In genomic region chr2:61176755-61177726, GRCh38 we compare ENCODE assay signal across 8 cellular contexts. TPM values are rescaled to one million over a fixed set of nuclear protein-coding genes. Genes with fewer than 3 reads are reported as not detected.
DNase-seq lines count a peak whose midpoint lies in the region; ATAC-seq and TF ChIP-seq lines count a peak whose summit lies in the region.

No MANE protein-coding gene starts in this region.

- H3K4me1 Mint-ChIP-seq in progenitor cell of endocrine pancreas (ENCODE audit: low read depth), result peaks cover 39% of the 10 kb centered on the region

- H3K36me3 ChIP-seq in adrenal gland (replicated peaks in 1 of 2) (peaks cover 0 to 6% of the 10 kb centered on the region in 2 donors), upper lobe of right lung (peaks cover 19% of the 10 kb centered on the region)

- H3K4me3 ChIP-seq in adrenal gland, result peak overlapping the region; percentile 21 to 63 (median 57)
- peak overlapping the region; percentile 75 for H3K4me3 ChIP-seq in upper lobe of right lung

- H3K9me3 ChIP-seq in adrenal gland (replicated peaks in 1 of 3) (no peaks in the 10 kb centered on the region), upper lobe of right lung (no peaks in the 10 kb centered on the region)

- TF ChIP-seq CTCF in adrenal gland (IDR thresholded peaks at IDR 0.05), result peak in 1 of 6 experiments; percentile 13
- TF ChIP-seq CTCF in progenitor cell of endocrine pancreas (IDR thresholded peaks at IDR 0.05; ENCODE audit: unreplicated experiment), result no peak
- no peak for TF ChIP-seq CTCF in upper lobe of right lung (IDR thresholded peaks at IDR 0.05)

- H3K9me3 Mint-ChIP-seq in progenitor cell of endocrine pancreas (ENCODE audit: low read depth), result no peaks in the 10 kb centered on the region

- peak overlapping the region; percentile 90 for H3K27ac Mint-ChIP-seq in progenitor cell of endocrine pancreas

- 0 to 1% (median 1%) methylated on average over 17 to 110 of the region's 111 CpGs for WGBS in adrenal gland, 4 donors

- H3K4me1 ChIP-seq in adrenal gland (replicated peaks in 1 of 2) (peaks cover 39 to 42% of the 10 kb centered on the region in 2 donors), upper lobe of right lung (peaks cover 43% of the 10 kb centered on the region)

- peak overlapping the region; percentile 85 for H3K4me3 Mint-ChIP-seq in progenitor cell of endocrine pancreas (ENCODE audit: low read depth)

- TF ChIP-seq POLR2A in GM15510 (IDR thresholded peaks at IDR 0.05; ENCODE audit: borderline replicate concordance, extremely low read depth, insufficient read length) (peak; percentile 94), adrenal gland (IDR thresholded peaks at IDR 0.05) (peak; percentile 91 to 96)

- peaks cover 17% of the 10 kb centered on the region for H3K27me3 Mint-ChIP-seq in progenitor cell of endocrine pancreas

- intact Hi-C loops in adrenal gland (cut with DNase I), result no loop called here
- intact Hi-C loops in left cardiac atrium (cut with DNase I), result no loop called here
- intact Hi-C loops in upper lobe of right lung (cut with DNase I), result no loop called here

- ATAC-seq in HG02870 (IDR thresholded peaks at IDR 0.05; ENCODE audit: unreplicated experiment) (peak; percentile 72), left cardiac atrium (peak; percentile 92 to 93), upper lobe of right lung (peak; percentile 96)

- H3K27ac ChIP-seq in adrenal gland (peak overlapping the region; percentile 76 to 100 (median 94)), upper lobe of right lung (peak overlapping the region; percentile 99)

- peak; percentile 92 for DNase-seq in NCI-H146 (lab: John Stamatoyannopoulos, UW)
- peak; percentile 92 for DNase-seq in T follicular helper cell (ENCODE audit: low read depth)
- peak; percentile 94 to 96 (median 94) for DNase-seq in adrenal gland
- peak; percentile 96 for DNase-seq in left cardiac atrium
- DNase-seq in progenitor cell of endocrine pancreas (ENCODE audit: low spot score, unreplicated experiment), result peak; percentile 95
- peak; percentile 98 for DNase-seq in upper lobe of right lung

- no peaks in the 10 kb centered on the region for H3K27me3 ChIP-seq in adrenal gland
- no peaks in the 10 kb centered on the region for H3K27me3 ChIP-seq in upper lobe of right lung

- peaks cover 11% of the 10 kb centered on the region for H3K36me3 Mint-ChIP-seq in progenitor cell of endocrine pancreas (ENCODE audit: insufficient read depth)

RNA-seq across cellular contexts. Expression of gene C2orf74, which starts 15.1 kb away (rescaled TPM):
- total RNA-seq in adrenal gland (10 to 100 TPM in 7 of 8 donors, 1 to 10 TPM in 1; 6.3 to 38.4 (median 28.0) TPM), left cardiac atrium (10 to 100 TPM; 12.4 to 30.0 TPM), progenitor cell of endocrine pancreas (10.0 and 13.6 TPM in 2 replicates), upper lobe of right lung (15.1 TPM)
- 10 to 100 TPM; 30.1 to 74.8 (median 46.2) TPM for polyA plus RNA-seq in adrenal gland

Comparison
In these comparisons a context has a peak if more than half of its experiments do, and no peak if none do; other contexts are left out.
1. Peak in every context shown above with its lines: DNase-seq, ATAC-seq, H3K4me3 ChIP-seq and H3K27ac ChIP-seq.